Comparison of ENCODE assay signal across 20 cellular contexts in genomic region chr6:42808492-42809483, GRCh38. TPM values are rescaled to one million over a fixed set of nuclear protein-coding genes. Genes with fewer than 3 reads are reported as not detected.
A peak's percentile ranks its signal among the peaks of the same experiment; 100 is the strongest.
DNase-seq lines count a peak whose midpoint lies in the region; ATAC-seq and TF ChIP-seq lines count a peak whose summit lies in the region.
"Had no signal": no experiment of that assay in that cellular context is flagged by ENCODE, and none has a peak within 500 bp of the region (broad histone marks: within the 10 kb centered on the region; RNA-seq: fewer than 3 reads in every experiment).

No MANE protein-coding gene starts in this region.

- peaks cover 0 to 36% (median 9%) of the 10 kb centered on the region in 3 donors for H3K36me3 Mint-ChIP-seq in CD8-positive, alpha-beta memory T cell

- 62 to 76% (median 70%) methylated on average over 11 of the region's 11 CpGs for WGBS in adrenal gland, 4 donors

- no peak overlapping the region for H3K4me3 Mint-ChIP-seq in CD8-positive, alpha-beta memory T cell
- H3K4me3 Mint-ChIP-seq: CD4-positive, alpha-beta T cell; naive thymus-derived CD4-positive, alpha-beta T cell had no signal

- H3K4me1 ChIP-seq in CD8-positive, alpha-beta memory T cell (ENCODE audit: insufficient read depth, low read length), result no peaks in the 10 kb centered on the region
- H3K4me1 ChIP-seq in adrenal gland (replicated peaks in 1 of 2), result peaks cover 3 to 8% of the 10 kb centered on the region in 2 donors

- intact Hi-C loops in adrenal gland (cut with DNase I) (no loop called here), left colon (cut with DNase I, micrococcal nuclease) (no loop called here), sciatic nerve (cut with DNase I) (no loop called here)

- H3K4me3 ChIP-seq in CD8-positive, alpha-beta memory T cell (ENCODE audit: low read length), result no peak overlapping the region
- no peak overlapping the region for H3K4me3 ChIP-seq in adrenal gland
- H3K4me3 ChIP-seq: thoracic aorta had no signal

- no peak for TF ChIP-seq CTCF in adrenal gland (IDR thresholded peaks at IDR 0.05)

- H3K9me3 Mint-ChIP-seq in CD8-positive, alpha-beta memory T cell, result no peaks in the 10 kb centered on the region
- H3K9me3 Mint-ChIP-seq: CD4-positive, alpha-beta T cell; naive thymus-derived CD4-positive, alpha-beta T cell had no signal

- H3K27me3 ChIP-seq in CD8-positive, alpha-beta memory T cell (ENCODE audit: insufficient read depth, low read length, poor library complexity, severe bottlenecking), result no peaks in the 10 kb centered on the region
- H3K27me3 ChIP-seq in adrenal gland, result no peaks in the 10 kb centered on the region

- DNase-seq in CD8-positive, alpha-beta memory T cell, result no peak
- DNase-seq in adrenal gland (peak in 5 of 7 donors; percentile 41 to 68 (median 49)), left colon (no peak), sciatic nerve (ENCODE audit: low spot score) (no peak), DMS79 (lab: John Stamatoyannopoulos, UW) (no peak), iPS-NIHi11 (ENCODE audit: low spot score) (no peak), NCI-H2227 (lab: John Stamatoyannopoulos, UW; ENCODE audit: unreplicated experiment) (no peak)
- DNase-seq: activated CD4-positive, alpha-beta T cell treated with anti-CD3 and anti-CD28 coated beads, Interleukin-2, amount 50 U/mL, for 1 hour; activated naive CD4-positive, alpha-beta T cell; anterior cingulate cortex; CD4-positive, alpha-beta T cell; DMS79 treated with DMSO at 0.1 percent for 48 hours; mammary epithelial cell; naive thymus-derived CD4-positive, alpha-beta T cell; NCI-H1048; NCI-H2029 treated with DMSO at 0.1 percent for 48 hours; NCI-H510A treated with DMSO at 0.1 percent for 48 hours; retina had no signal

- H3K36me3 ChIP-seq in CD8-positive, alpha-beta memory T cell (ENCODE audit: insufficient read depth, low read length), result no peaks in the 10 kb centered on the region
- no peaks in the 10 kb centered on the region for H3K36me3 ChIP-seq in adrenal gland (replicated peaks in 1 of 2)
- H3K36me3 ChIP-seq: thoracic aorta had no signal

- peak; percentile 80 for ATAC-seq in left colon
- ATAC-seq in sciatic nerve, result peak; percentile 61
- ATAC-seq in HG02588 (IDR thresholded peaks at IDR 0.05; ENCODE audit: unreplicated experiment), result no peak
- ATAC-seq: naive thymus-derived CD4-positive, alpha-beta T cell had no signal

- H3K9me3 ChIP-seq in CD8-positive, alpha-beta memory T cell (ENCODE audit: low read length), result no peaks in the 10 kb centered on the region
- no peaks in the 10 kb centered on the region for H3K9me3 ChIP-seq in adrenal gland (replicated peaks in 1 of 3)
- H3K9me3 ChIP-seq: thoracic aorta had no signal

- POLR2A ChIA-PET in CD8-positive, alpha-beta memory T cell (lab: Charles Lee), result interaction anchor here (0.9 kb wide), 1 partner anchor 27 kb away, joined by 3 read pairs; the partner anchor contains the start of gene BICRAL

- H3K27ac Mint-ChIP-seq in CD8-positive, alpha-beta memory T cell, result peak overlapping the region in 7 of 8 donors; percentile 20 to 92 (median 51)
- H3K27ac Mint-ChIP-seq: CD4-positive, alpha-beta T cell had no signal

- CTCF ChIA-PET in CD8-positive, alpha-beta memory T cell (lab: Charles Lee), result interaction anchor here (0.9 to 1.4 kb wide), 4 partner anchors 9 to 261 kb away, joined by 3 to 5 read pairs (median 4); no protein-coding TSS in a partner anchor

- no peak overlapping the region for H3K27ac ChIP-seq in CD8-positive, alpha-beta memory T cell (ENCODE audit: low read depth, low read length)
- H3K27ac ChIP-seq in adrenal gland, result peak overlapping the region in 1 of 5 donors; percentile 40

- no peak for TF ChIP-seq POLR2A in adrenal gland (IDR thresholded peaks at IDR 0.05)

- H3K27me3 Mint-ChIP-seq in CD8-positive, alpha-beta memory T cell, result no peaks in the 10 kb centered on the region
- H3K27me3 Mint-ChIP-seq: CD4-positive, alpha-beta T cell; naive thymus-derived CD4-positive, alpha-beta T cell had no signal

- peaks cover 18 to 46% (median 33%) of the 10 kb centered on the region in 3 donors for H3K4me1 Mint-ChIP-seq in CD8-positive, alpha-beta memory T cell

RNA-seq across cellular contexts. Expression of gene BICRAL, which starts 26.9 kb away (rescaled TPM):
- 10 to 100 TPM; 15.9 to 16.8 TPM for total RNA-seq in CD8-positive, alpha-beta memory T cell
- 6.8 TPM for polyA plus RNA-seq in CD8-positive, alpha-beta memory T cell
- total RNA-seq in adrenal gland, result 10 to 100 TPM in 4 of 8 donors, 1 to 10 TPM in 4; 7.6 to 16.1 (median 10.6) TPM
- polyA plus RNA-seq in adrenal gland, result 1 to 10 TPM; 2.8 to 8.7 (median 4.1) TPM
- total RNA-seq in left colon, result 10 to 100 TPM; 20.2 to 20.5 TPM
- 27.7 TPM for total RNA-seq in sciatic nerve

Comparison
In these comparisons a context has a peak if more than half of its experiments do, and no peak if none do; other contexts are left out.
1. DNase-seq: peak in adrenal gland (5 of 7); none in CD8-positive, alpha-beta memory T cell (0 of 5), left colon (0 of 2), sciatic nerve (single experiment), DMS79 (single experiment), iPS-NIHi11 (single experiment) and NCI-H2227 (single experiment).